8 cellular contexts compared by ENCODE assay signal in the genomic region with DNA sequence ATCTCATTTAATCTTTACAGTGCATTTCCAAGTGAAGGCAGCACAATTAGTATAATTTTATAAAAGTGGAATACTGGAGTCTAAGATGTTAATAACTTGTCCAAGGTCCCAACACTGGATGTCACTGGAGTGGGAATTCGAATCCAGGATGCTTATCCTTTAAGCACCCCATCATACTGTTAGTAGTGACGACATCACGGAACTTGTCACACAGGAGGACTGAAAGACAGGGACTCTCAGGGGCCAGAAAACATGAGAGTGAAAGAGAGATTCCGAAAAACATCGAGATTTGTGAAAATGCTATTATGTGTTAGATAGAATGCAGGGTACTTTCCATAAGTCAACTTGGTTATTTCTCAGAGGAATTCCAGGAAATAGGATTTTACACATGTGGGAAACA.
"Had no signal": no experiment of that assay in that cellular context is flagged by ENCODE, and none has a peak within 500 bp of the region (broad histone marks: within the 10 kb centered on the region; RNA-seq: fewer than 3 reads in every experiment).

No MANE protein-coding gene starts in this region.

- H3K27ac ChIP-seq: HL-60, KMS-11 had no signal

- H3K4me3 Mint-ChIP-seq: IgD-negative memory B cell had no signal

- H3K9ac ChIP-seq: KMS-11 had no signal

- H3K4me2 ChIP-seq: KMS-11 had no signal

- H3K4me3 ChIP-seq: K562 had no signal

- ATAC-seq: K562 had no signal

- DNase-seq: IMR-90, KBM-7, KG1 had no signal

- H3K27ac Mint-ChIP-seq: IgD-negative memory B cell had no signal

- FAIRE-seq: HTR-8/SVneo, K562 had no signal

- H3K4me1 Mint-ChIP-seq: IgD-negative memory B cell had no signal

- H3K27me3 Mint-ChIP-seq: IgD-negative memory B cell had no signal
